9 cellular contexts compared by ENCODE assay signal in genomic region chr16:24610421-24610765, GRCh38.
DNase-seq lines count a peak whose midpoint lies in the region; ATAC-seq, FAIRE-seq and TF ChIP-seq lines count a peak whose summit lies in the region.
"Had no signal": no experiment of that assay in that cellular context is flagged by ENCODE, and none has a peak within 500 bp of the region (broad histone marks: within the 10 kb centered on the region; RNA-seq: fewer than 3 reads in every experiment).

No MANE protein-coding gene starts in this region.

- H3K4me1 Mint-ChIP-seq in Calu3 (ENCODE audit: low read depth, unreplicated experiment) (peaks cover 26% of the 10 kb centered on the region), nephron (peaks cover 21% of the 10 kb centered on the region)

- no peak for TF ChIP-seq CTCF in Calu3 (IDR thresholded peaks at IDR 0.05; ENCODE audit: unreplicated experiment)
- no peak for TF ChIP-seq CTCF in fibroblast of the aortic adventitia (IDR thresholded peaks at IDR 0.05; ENCODE audit: insufficient read depth, low read length)
- no peak for TF ChIP-seq CTCF in nephron (IDR thresholded peaks at IDR 0.05; ENCODE audit: unreplicated experiment in 3 of 3)
- no peak for TF ChIP-seq CTCF in D721Med (IDR thresholded peaks at IDR 0.05; ENCODE audit: insufficient read depth, missing control alignments)

- H3K27me3 Mint-ChIP-seq in Calu3 (ENCODE audit: unreplicated experiment) (peaks cover 46% of the 10 kb centered on the region), nephron (ENCODE audit: low read depth) (peaks cover 47% of the 10 kb centered on the region)

- no peaks in the 10 kb centered on the region for H3K27me3 ChIP-seq in MG63

- DNase-seq in Calu3 (peak; percentile 32), NCI-H510A treated with DMSO at 0.1 percent for 48 hours (lab: John Stamatoyannopoulos, UW) (peak; percentile 60), fibroblast of the aortic adventitia (ENCODE audit: low read depth) (peak; percentile 17), OCI-M2 (lab: John Stamatoyannopoulos, UW; ENCODE audit: unreplicated experiment) (no peak), D721Med (ENCODE audit: insufficient read length, low spot score) (no peak), MG63 (no peak)

- H3K9me3 ChIP-seq in MG63: no peaks in the 10 kb centered on the region

- no peak for ATAC-seq in GM21529 (IDR thresholded peaks at IDR 0.05; ENCODE audit: unreplicated experiment)
- ATAC-seq: HCT116 had no signal

- no TSS peak for BruUV-seq in Calu3 (replicated peaks; lab: Mats Ljungman, UMichigan)

- no peaks in the 10 kb centered on the region for H3K36me3 ChIP-seq in MG63

- CTCF ChIA-PET in Calu3 (lab: Charles Lee): interaction anchor here (0.7 to 1.4 kb wide), 2 partner anchors 8 to 11 kb away, joined by 3 read pairs; no protein-coding TSS in a partner anchor

- no peak for FAIRE-seq in D721Med (lab: Jason Lieb, UNC)

- H3K4me3 ChIP-seq in fibroblast of the aortic adventitia (ENCODE audit: low read depth, low read length) (no peak overlapping the region), MG63 (no peak overlapping the region)

- H3K4me3 Mint-ChIP-seq in Calu3 (ENCODE audit: low read depth, unreplicated experiment): peak overlapping the region; percentile 66
- peak overlapping the region; percentile 78 to 86 (median 83) for H3K4me3 Mint-ChIP-seq in nephron

- intact Hi-C loops in Calu3 (cut with micrococcal nuclease; ENCODE audit: unreplicated experiment): no loop called here

- H3K27ac Mint-ChIP-seq in Calu3 (ENCODE audit: unreplicated experiment): no peak overlapping the region
- peak overlapping the region; percentile 38 to 47 (median 47) for H3K27ac Mint-ChIP-seq in nephron

- peaks cover 15% of the 10 kb centered on the region for H3K36me3 Mint-ChIP-seq in Calu3 (ENCODE audit: insufficient read depth, unreplicated experiment)
- no peaks in the 10 kb centered on the region for H3K36me3 Mint-ChIP-seq in nephron (ENCODE audit: low read depth)

- H3K9me3 Mint-ChIP-seq in Calu3 (ENCODE audit: low read depth, unreplicated experiment): no peaks in the 10 kb centered on the region
- H3K9me3 Mint-ChIP-seq in nephron: no peaks in the 10 kb centered on the region

Comparison
In these comparisons a context has a peak if more than half of its experiments do, and no peak if none do; other contexts are left out.
1. DNase-seq: peak in Calu3 (single experiment), NCI-H510A treated with DMSO at 0.1 percent for 48 hours (single experiment) and fibroblast of the aortic adventitia (single experiment); none in OCI-M2 (single experiment), D721Med (single experiment) and MG63 (single experiment).